2 cellular contexts compared by ENCODE assay signal in genomic region chr3:156811092-156811862, GRCh38.
TF ChIP-seq lines count a peak whose summit lies in the region.

No MANE protein-coding gene starts in this region.

TF ChIP-seq in SK-N-SH treated with all-trans-retinoic acid at 6 μM for 48 hours, 23 proteins besides CTCF, POLR2A, EP300 and RAD21 (continued from another document):
- TF ChIP-seq TSHZ2 (CRISPR knock-in tag; IDR thresholded peaks at IDR 0.05) = no peak
- no peak for TF ChIP-seq ZFP3 (CRISPR knock-in tag; IDR thresholded peaks at IDR 0.05)
- TF ChIP-seq TOX (CRISPR knock-in tag; IDR thresholded peaks at IDR 0.05; ENCODE audit: borderline replicate concordance) = no peak
- TF ChIP-seq TCF4 (CRISPR knock-in tag; IDR thresholded peaks at IDR 0.05; ENCODE audit: borderline replicate concordance) = no peak

TF ChIP-seq in GM23338, 12 proteins besides CTCF, POLR2A, EP300 and RAD21 (continued from another document):
- TF ChIP-seq ZNF462 (CRISPR knock-in tag; IDR thresholded peaks at IDR 0.05) = no peak
- TF ChIP-seq CREB1 (CRISPR knock-in tag; IDR thresholded peaks at IDR 0.05; ENCODE audit: low read depth) = no peak
- TF ChIP-seq POLR2AphosphoS5 (IDR thresholded peaks at IDR 0.05; ENCODE audit: low read depth) = no peak
- TF ChIP-seq STAT1 (IDR thresholded peaks at IDR 0.05; ENCODE audit: unreplicated experiment) = no peak
- TF ChIP-seq ZNF331 (CRISPR knock-in tag; IDR thresholded peaks at IDR 0.05; ENCODE audit: low read depth) = no peak
- TF ChIP-seq EZH2phosphoT487 (IDR thresholded peaks at IDR 0.05; ENCODE audit: unreplicated experiment) = no peak
- no peak for TF ChIP-seq REST (IDR thresholded peaks at IDR 0.05; ENCODE audit: unreplicated experiment)
- no peak for TF ChIP-seq ZNF114 (CRISPR knock-in tag; IDR thresholded peaks at IDR 0.05)
TF ChIP-seq in GM23338: peak in this region for 0.
